7 cellular contexts compared by ENCODE assay signal in the genomic region with DNA sequence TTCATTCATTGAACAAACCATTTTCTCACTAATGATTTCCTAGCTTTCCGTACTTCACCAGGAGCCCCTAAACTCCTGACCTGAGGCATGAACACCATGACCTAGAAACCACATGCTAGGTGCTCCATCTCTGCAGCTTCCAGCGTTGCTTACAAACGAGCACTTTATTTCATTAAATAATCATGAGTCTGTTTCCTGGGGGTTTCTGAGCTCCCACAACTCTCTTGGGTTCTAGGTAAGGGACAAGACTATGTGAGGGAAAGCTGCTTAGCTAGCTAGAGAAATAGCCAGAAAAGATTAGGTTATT. TPM values are rescaled to one million over a fixed set of nuclear protein-coding genes. Genes with fewer than 3 reads are reported as not detected.
A peak's percentile ranks its signal among the peaks of the same experiment; 100 is the strongest.
DNase-seq lines count a peak whose midpoint lies in the region; ATAC-seq and TF ChIP-seq lines count a peak whose summit lies in the region.

No MANE protein-coding gene starts in this region.

- no peak overlapping the region for H3K27ac ChIP-seq in HL-60 (replicated peaks)

- DNase-seq in HL-60 (ENCODE audit: low read depth in 1 of 2, low spot score in 1 of 2) = no peak
- no peak for DNase-seq in activated CD8-positive, alpha-beta T cell treated with anti-CD3 and anti-CD28 coated beads for 36 hours
- no peak for DNase-seq in 8988T

- no peak for TF ChIP-seq CTCF in HL-60 (IDR thresholded peaks at IDR 0.05; ENCODE audit: insufficient read depth, low read length)
- no peak for TF ChIP-seq CTCF in activated CD8-positive, alpha-beta T cell treated with anti-CD3 and anti-CD28 coated beads for 36 hours (IDR thresholded peaks at IDR 0.05)

- POLR2A ChIA-PET in activated CD8-positive, alpha-beta T cell treated with anti-CD3 and anti-CD28 coated beads for 36 hours (lab: Charles Lee) = interaction anchor here (0.6 to 5.6 kb wide), 10 partner anchors 18 to 661 kb away, joined by 3 to 65 read pairs (median 4); a partner anchor contains a TSS

- peaks cover 52% of the 10 kb centered on the region for H3K4me1 Mint-ChIP-seq in activated CD8-positive, alpha-beta T cell treated with anti-CD3 and anti-CD28 coated beads for 36 hours (ENCODE audit: low read depth)
- peaks cover 77% of the 10 kb centered on the region for H3K4me1 Mint-ChIP-seq in stimulated activated memory B cell treated with anti-CD40 and anti-IgM and Interleukin-4, amounts not matched to agents 10 μg/mL and 1 μg/mL and 100 μg/mL, for 72 hours

- CTCF ChIA-PET in activated CD8-positive, alpha-beta T cell treated with anti-CD3 and anti-CD28 coated beads for 36 hours (lab: Charles Lee) = interaction anchor here (1.3 to 5.6 kb wide), 5 partner anchors 13 to 111 kb away, joined by 3 to 65 read pairs (median 5); a partner anchor contains a TSS

- H3K27me3 Mint-ChIP-seq in activated CD8-positive, alpha-beta T cell treated with anti-CD3 and anti-CD28 coated beads for 36 hours = no peaks in the 10 kb centered on the region
- H3K27me3 Mint-ChIP-seq in stimulated activated memory B cell treated with anti-CD40 and anti-IgM and Interleukin-4, amounts not matched to agents 10 μg/mL and 1 μg/mL and 100 μg/mL, for 72 hours = no peaks in the 10 kb centered on the region

- intact Hi-C loops in activated CD8-positive, alpha-beta T cell treated with anti-CD3 and anti-CD28 coated beads for 36 hours (cut with micrococcal nuclease) = loop anchor here (5.0 kb wide), 1 partner anchor 109 kb away; a partner anchor contains a TSS

- H3K4me3 Mint-ChIP-seq in activated CD8-positive, alpha-beta T cell treated with anti-CD3 and anti-CD28 coated beads for 36 hours = peak overlapping the region; percentile 95
- H3K4me3 Mint-ChIP-seq in stimulated activated memory B cell treated with anti-CD40 and anti-IgM and Interleukin-4, amounts not matched to agents 10 μg/mL and 1 μg/mL and 100 μg/mL, for 72 hours = peak overlapping the region; percentile 93

- H3K27ac Mint-ChIP-seq in activated CD8-positive, alpha-beta T cell treated with anti-CD3 and anti-CD28 coated beads for 36 hours = peak overlapping the region; percentile 91
- H3K27ac Mint-ChIP-seq in stimulated activated memory B cell treated with anti-CD40 and anti-IgM and Interleukin-4, amounts not matched to agents 10 μg/mL and 1 μg/mL and 100 μg/mL, for 72 hours = peak overlapping the region; percentile 94

- ATAC-seq in activated CD8-positive, alpha-beta T cell treated with anti-CD3 and anti-CD28 coated beads for 36 hours = no peak
- no peak for ATAC-seq in stimulated activated memory B cell treated with anti-CD40 and anti-IgM and Interleukin-4, amounts not matched to agents 10 μg/mL and 1 μg/mL and 100 μg/mL, for 72 hours
- no peak for ATAC-seq in HG03565 (IDR thresholded peaks at IDR 0.05; ENCODE audit: unreplicated experiment)
- ATAC-seq in HG03139 (IDR thresholded peaks at IDR 0.05; ENCODE audit: unreplicated experiment) = no peak

- H3K4me3 ChIP-seq in HL-60 (replicated peaks; ENCODE audit: insufficient read depth, low read length) (peak overlapping the region; percentile 81), iPS-11a (ENCODE audit: low read depth, low read length) (peak overlapping the region; percentile 80)

- no peaks in the 10 kb centered on the region for H3K27me3 ChIP-seq in HL-60 (ENCODE audit: insufficient read depth, poor library complexity, severe bottlenecking)

- H3K9me3 Mint-ChIP-seq in activated CD8-positive, alpha-beta T cell treated with anti-CD3 and anti-CD28 coated beads for 36 hours = no peaks in the 10 kb centered on the region
- no peaks in the 10 kb centered on the region for H3K9me3 Mint-ChIP-seq in stimulated activated memory B cell treated with anti-CD40 and anti-IgM and Interleukin-4, amounts not matched to agents 10 μg/mL and 1 μg/mL and 100 μg/mL, for 72 hours

- peaks cover 48% of the 10 kb centered on the region for H3K36me3 Mint-ChIP-seq in activated CD8-positive, alpha-beta T cell treated with anti-CD3 and anti-CD28 coated beads for 36 hours (ENCODE audit: low read depth)
- H3K36me3 Mint-ChIP-seq in stimulated activated memory B cell treated with anti-CD40 and anti-IgM and Interleukin-4, amounts not matched to agents 10 μg/mL and 1 μg/mL and 100 μg/mL, for 72 hours = peaks cover 11% of the 10 kb centered on the region

RNA-seq across cellular contexts. Expression of a gene that starts 1.3 kb away (rescaled TPM):
- total RNA-seq in activated CD8-positive, alpha-beta T cell treated with anti-CD3 and anti-CD28 coated beads for 36 hours = 100 to 1,000 TPM; 117 to 118 TPM

RNA-seq across cellular contexts. Expression of a gene that starts 31.5 kb away (rescaled TPM):
- total RNA-seq in activated CD8-positive, alpha-beta T cell treated with anti-CD3 and anti-CD28 coated beads for 36 hours = 10 to 100 TPM; 49.8 to 50.1 TPM
